In genomic region chr2:52936029-52936428, GRCh38 we compare ENCODE assay signal across 30 cellular contexts.
DNase-seq lines count a peak whose midpoint lies in the region; ATAC-seq, FAIRE-seq and TF ChIP-seq lines count a peak whose summit lies in the region.
"Had no signal": no experiment of that assay in that cellular context is flagged by ENCODE, and none has a peak within 500 bp of the region (broad histone marks: within the 10 kb centered on the region; RNA-seq: fewer than 3 reads in every experiment).

No MANE protein-coding gene starts in this region.

- no peaks in the 10 kb centered on the region for H3K9me3 ChIP-seq in pancreas
- H3K9me3 ChIP-seq: neutrophil, Peyer's patch, psoas muscle, SJSA1, tibial artery had no signal

- TF ChIP-seq CTCF in brain microvascular endothelial cell (IDR thresholded peaks at IDR 0.05; ENCODE audit: low read depth, low read length, missing control alignments) (no peak), pancreas (IDR thresholded peaks at IDR 0.05) (no peak)
- no peak for TF ChIP-seq CTCF in activated CD8-positive, alpha-beta T cell treated with anti-CD3 and anti-CD28 coated beads for 36 hours (IDR thresholded peaks at IDR 0.05)

- peaks cover 2% of the 10 kb centered on the region for H3K4me1 Mint-ChIP-seq in activated CD8-positive, alpha-beta T cell treated with anti-CD3 and anti-CD28 coated beads for 36 hours (ENCODE audit: low read depth)
- H3K4me1 Mint-ChIP-seq: CD4-positive, CD25-positive, alpha-beta regulatory T cell; central memory CD8-positive, alpha-beta T cell; GM23338; stimulated activated naive CD8-positive, alpha-beta T cell treated with anti-CD3 and anti-CD28 coated beads, Interleukin-15, amount 100 ng/mL, for 72 hours had no signal

- H3K36me3 Mint-ChIP-seq in activated CD8-positive, alpha-beta T cell treated with anti-CD3 and anti-CD28 coated beads for 36 hours (ENCODE audit: low read depth): no peaks in the 10 kb centered on the region
- H3K36me3 Mint-ChIP-seq: activated CD8-positive, alpha-beta memory T cell treated with anti-CD3 and anti-CD28 coated beads, Interleukin-2, amount 10 ng/mL, durations not matched to agents 7 days and 5 days; CD4-positive, CD25-positive, alpha-beta regulatory T cell had no signal

- in situ Hi-C loops in brain microvascular endothelial cell (cut with HindIII; ENCODE audit: low pct_ligation_motif_present, low sequenced_read_pairs): no loop called here

- peak; percentile 19 to 78 (median 49) for ATAC-seq in pancreas
- ATAC-seq in activated CD8-positive, alpha-beta T cell treated with anti-CD3 and anti-CD28 coated beads for 36 hours: no peak
- ATAC-seq: activated CD8-positive, alpha-beta memory T cell treated with anti-CD3 and anti-CD28 coated beads, Interleukin-2, amount 10 ng/mL, durations not matched to agents 7 days and 5 days; activated T-cell treated with anti-CD3 and anti-CD28 coated beads, Interleukin-2, amount 50 U/mL, for 72 hours; GM23338; left cardiac atrium; psoas muscle; stimulated activated naive CD8-positive, alpha-beta T cell treated with anti-CD3 and anti-CD28 coated beads, Interleukin-15, amount 100 ng/mL, for 72 hours had no signal

- POLR2A ChIA-PET in activated CD8-positive, alpha-beta T cell treated with anti-CD3 and anti-CD28 coated beads for 36 hours (lab: Charles Lee): no interaction called here

- CTCF ChIA-PET in activated CD8-positive, alpha-beta T cell treated with anti-CD3 and anti-CD28 coated beads for 36 hours (lab: Charles Lee): no interaction called here

- H3K27ac Mint-ChIP-seq in activated CD8-positive, alpha-beta T cell treated with anti-CD3 and anti-CD28 coated beads for 36 hours: no peak overlapping the region
- H3K27ac Mint-ChIP-seq: activated CD8-positive, alpha-beta memory T cell treated with anti-CD3 and anti-CD28 coated beads, Interleukin-2, amount 10 ng/mL, durations not matched to agents 7 days and 5 days; activated T-cell treated with anti-CD3 and anti-CD28 coated beads, Interleukin-2, amount 50 U/mL, for 72 hours; CD4-positive, CD25-positive, alpha-beta regulatory T cell; GM23338; stimulated activated naive CD8-positive, alpha-beta T cell treated with anti-CD3 and anti-CD28 coated beads, Interleukin-15, amount 100 ng/mL, for 72 hours had no signal

- no peak overlapping the region for H3K27ac ChIP-seq in brain microvascular endothelial cell
- H3K27ac ChIP-seq in pancreas: peak overlapping the region in 2 of 4 donors; percentile 76 to 89
- H3K27ac ChIP-seq: dorsolateral prefrontal cortex, neutrophil, Peyer's patch, psoas muscle, SJSA1, tibial artery had no signal

- peak; percentile 18 for FAIRE-seq in GM19239 (lab: Jason Lieb, UNC)
- no peak for FAIRE-seq in pancreas (lab: Jason Lieb, UNC)
- FAIRE-seq in HTR-8/SVneo (lab: Jason Lieb, UNC): no peak

- H3K4me3 Mint-ChIP-seq in activated CD8-positive, alpha-beta T cell treated with anti-CD3 and anti-CD28 coated beads for 36 hours: no peak overlapping the region
- H3K4me3 Mint-ChIP-seq: CD4-positive, CD25-positive, alpha-beta regulatory T cell; central memory CD8-positive, alpha-beta T cell; GM23338; stimulated activated naive CD8-positive, alpha-beta T cell treated with anti-CD3 and anti-CD28 coated beads, Interleukin-15, amount 100 ng/mL, for 72 hours had no signal

- no peak for DNase-seq in GM19239 (ENCODE audit: insufficient read length, low spot score)
- DNase-seq in NCI-H69 (lab: John Stamatoyannopoulos, UW): peak; percentile 100
- peak; percentile 25 for DNase-seq in brain microvascular endothelial cell
- DNase-seq in pancreas: no peak
- DNase-seq in activated CD8-positive, alpha-beta T cell treated with anti-CD3 and anti-CD28 coated beads for 36 hours: no peak
- no peak for DNase-seq in HTR-8/SVneo (ENCODE audit: insufficient read length, low spot score)
- DNase-seq in NCI-H1105 treated with DMSO at 0.1 percent for 48 hours (lab: John Stamatoyannopoulos, UW): no peak
- DNase-seq: activated CD4-positive, alpha-beta T cell treated with anti-CD3 and anti-CD28 coated beads for 48 hours; activated CD8-positive, alpha-beta memory T cell treated with anti-CD3 and anti-CD28 coated beads, Interleukin-2, amount 10 ng/mL, durations not matched to agents 7 days and 5 days; activated naive CD4-positive, alpha-beta T cell treated with anti-CD3 and anti-CD28 coated beads, Interleukin-2, amount 50 U/mL, for 16 hours; activated T-cell treated with anti-CD3 and anti-CD28 coated beads, Interleukin-2, amount 50 U/mL, for 72 hours; anterior cingulate cortex; CD4-positive, CD25-positive, alpha-beta regulatory T cell; dorsolateral prefrontal cortex; GF-D8; KG1; left cardiac atrium; mesendoderm; NCI-H1048; NCI-H187; NCI-H82; Peyer's patch; psoas muscle; stimulated activated CD4-positive, alpha-beta T cell treated with anti-CD3 and anti-CD28 coated beads, Interleukin-15, amount 100 ng/mL, for 24 hours; stimulated activated naive CD8-positive, alpha-beta T cell treated with anti-CD3 and anti-CD28 coated beads, Interleukin-15, amount 100 ng/mL, for 72 hours; tibial artery had no signal

- no peaks in the 10 kb centered on the region for H3K9me3 Mint-ChIP-seq in activated CD8-positive, alpha-beta T cell treated with anti-CD3 and anti-CD28 coated beads for 36 hours
- H3K9me3 Mint-ChIP-seq: GM23338 had no signal

- H3K4me3 ChIP-seq in brain microvascular endothelial cell (ENCODE audit: low read depth, low read length): no peak overlapping the region
- H3K4me3 ChIP-seq in pancreas: no peak overlapping the region
- H3K4me3 ChIP-seq: dorsolateral prefrontal cortex, GM23338, Peyer's patch, psoas muscle, SJSA1, tibial artery had no signal

- H3K27me3 ChIP-seq in brain microvascular endothelial cell (replicated peaks): no peaks in the 10 kb centered on the region
- H3K27me3 ChIP-seq in pancreas: no peaks in the 10 kb centered on the region
- H3K27me3 ChIP-seq: dorsolateral prefrontal cortex, neutrophil, Peyer's patch, SJSA1, tibial artery had no signal

- H3K36me3 ChIP-seq in brain microvascular endothelial cell (replicated peaks): no peaks in the 10 kb centered on the region
- H3K36me3 ChIP-seq in pancreas: no peaks in the 10 kb centered on the region
- H3K36me3 ChIP-seq: neutrophil, Peyer's patch, SJSA1, tibial artery had no signal

- no peaks in the 10 kb centered on the region for H3K27me3 Mint-ChIP-seq in activated CD8-positive, alpha-beta T cell treated with anti-CD3 and anti-CD28 coated beads for 36 hours
- H3K27me3 Mint-ChIP-seq: activated CD8-positive, alpha-beta memory T cell treated with anti-CD3 and anti-CD28 coated beads, Interleukin-2, amount 10 ng/mL, durations not matched to agents 7 days and 5 days; CD4-positive, CD25-positive, alpha-beta regulatory T cell; central memory CD8-positive, alpha-beta T cell; stimulated activated naive CD8-positive, alpha-beta T cell treated with anti-CD3 and anti-CD28 coated beads, Interleukin-15, amount 100 ng/mL, for 72 hours had no signal

- intact Hi-C loops in pancreas (cut with DNase I): no loop called here
- intact Hi-C loops in activated CD8-positive, alpha-beta T cell treated with anti-CD3 and anti-CD28 coated beads for 36 hours (cut with micrococcal nuclease): no loop called here

- peaks cover 17 to 31% (median 18%) of the 10 kb centered on the region in 3 donors for H3K4me1 ChIP-seq in pancreas
- H3K4me1 ChIP-seq: Peyer's patch, psoas muscle, SJSA1 had no signal

- whole genome bisulfite sequencing in pancreas, 2 donors: 44 to 47% methylated on average over 4 of the region's 4 CpGs

Comparison
In these comparisons a context has a peak if more than half of its experiments do, and no peak if none do; other contexts are left out.
1. DNase-seq: peak in NCI-H69 (single experiment) and brain microvascular endothelial cell (single experiment); none in GM19239 (single experiment), pancreas (0 of 6), activated CD8-positive, alpha-beta T cell treated with anti-CD3 and anti-CD28 coated beads for 36 hours (single experiment), HTR-8/SVneo (single experiment) and NCI-H1105 treated with DMSO at 0.1 percent for 48 hours (single experiment).